ENCODE assay signal across 32 cellular contexts in the genomic region with DNA sequence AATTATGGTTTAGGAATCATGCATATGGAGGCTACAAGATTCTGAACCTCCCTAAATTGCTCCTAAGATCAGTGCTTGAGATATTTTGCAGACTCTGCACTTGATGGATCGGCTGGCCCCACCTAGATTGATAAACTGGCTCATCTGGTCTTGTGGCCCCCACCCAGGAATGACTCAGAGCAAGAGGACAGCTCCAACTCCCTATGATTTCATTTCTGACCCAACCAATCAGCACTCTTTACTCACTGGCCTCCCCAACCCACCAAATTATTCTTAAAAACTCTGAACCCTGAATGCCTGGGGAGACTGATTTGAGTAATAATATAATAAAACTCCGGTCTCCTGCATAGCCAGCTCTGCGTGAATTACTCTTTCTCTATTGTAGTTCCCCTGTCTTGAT.
"Had no signal": no experiment of that assay in that cellular context is flagged by ENCODE, and none has a peak within 500 bp of the region (broad histone marks: within the 10 kb centered on the region; RNA-seq: fewer than 3 reads in every experiment).

No MANE protein-coding gene starts in this region.

- H2AFZ ChIP-seq: PC-9 had no signal

- H3K36me3 ChIP-seq: brain microvascular endothelial cell had no signal

- H3K27ac ChIP-seq: brain microvascular endothelial cell, PC-9, VCaP had no signal

- H3K4me2 ChIP-seq: PC-9 had no signal

- H3K4me3 ChIP-seq: PC-9 had no signal

- DNase-seq: activated B cell treated with CpG ODN at 0.5 μM for 24 hours; activated CD4-positive, alpha-beta memory T cell treated with anti-CD3 and anti-CD28 coated beads, Interleukin-2, amount 10 ng/mL, durations not matched to agents 7 days and 5 days; activated CD4-positive, alpha-beta T cell treated with anti-CD3 and anti-CD28 coated beads for 4 hours; activated CD4-positive, CD25-positive, alpha-beta regulatory T cell treated with anti-CD3 and anti-CD28 coated beads, Interleukin-2, amount 50 U/mL, for 72 hours; activated effector memory CD4-positive, alpha-beta T cell treated with anti-CD3 and anti-CD28 coated beads, Interleukin-2, amount 50 U/mL, for 16 hours; activated naive CD4-positive, alpha-beta T cell; activated naive CD4-positive, alpha-beta T cell treated with anti-CD3 and anti-CD28 coated beads, Interleukin-2, amount 50 U/mL, for 16 hours; activated naive CD8-positive, alpha-beta T cell treated with anti-CD3 and anti-CD28 coated beads for 36 hours; activated T-cell treated with anti-CD3 and anti-CD28 coated beads, Interleukin-2, amount 50 U/mL, for 1 hour; activated T-cell treated with anti-CD3 and anti-CD28 coated beads, Interleukin-2, amount 50 U/mL, for 72 hours; amniotic stem cell; aorta; brain microvascular endothelial cell; NCI-H1092 treated with DMSO at 0.1 percent for 48 hours; NCI-H1417; NCI-H146; NCI-H187; NCI-H2029 treated with DMSO at 0.1 percent for 48 hours; NCI-H2107; NCI-H2171; NCI-H510A; NCI-H526; NCI-H748 treated with DMSO at 0.1 percent for 48 hours; NK-92 treated with Interleukin-12 subunit alpha and Interleukin-12 subunit beta, amount 100 ng/mL, for 24 hours; PC-9; Right ventricle myocardium superior; SW 1271; T-helper 1 cell; T-helper 2 cell; T-helper 9 cell had no signal

- ATAC-seq: activated T-cell treated with anti-CD3 and anti-CD28 coated beads, Interleukin-2, amount 50 U/mL, for 72 hours; activated T-helper 17 cell treated with anti-CD3 and anti-CD28 coated beads, Interleukin-2, amount 50 U/mL, for 72 hours had no signal
